In the genomic region with DNA sequence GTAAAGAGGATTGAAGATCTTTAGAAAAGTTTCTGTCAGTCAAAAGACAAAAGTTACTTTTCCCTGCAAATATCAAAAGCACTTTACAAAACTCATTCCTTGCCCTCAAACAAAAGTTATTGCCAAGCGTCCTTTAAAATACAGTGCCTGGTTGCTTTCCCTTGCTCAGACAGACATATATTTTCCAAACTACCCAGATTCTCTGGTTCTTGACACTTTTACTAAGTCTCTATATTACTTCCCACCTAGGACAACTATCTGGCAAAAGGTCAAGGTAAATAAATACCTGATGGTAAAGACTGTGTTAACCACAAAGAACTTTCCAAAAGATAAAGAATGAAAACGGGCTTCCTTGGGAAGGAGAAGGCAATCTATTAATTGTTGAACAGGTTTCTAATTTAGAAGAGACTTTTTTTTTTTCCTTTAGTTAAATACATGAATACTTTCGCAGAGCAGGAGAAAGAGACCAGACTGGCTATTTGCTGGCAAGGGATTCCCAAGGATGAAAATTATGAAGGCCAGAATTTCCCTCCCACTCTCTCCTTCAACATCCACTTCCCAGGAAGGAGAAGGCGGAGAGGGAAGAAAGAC, we compare ENCODE assay signal across 11 cellular contexts. TPM values are rescaled to one million over a fixed set of nuclear protein-coding genes. Genes with fewer than 3 reads are reported as not detected.
DNase-seq lines count a peak whose midpoint lies in the region; ATAC-seq and TF ChIP-seq lines count a peak whose summit lies in the region.
"Had no signal": no experiment of that assay in that cellular context is flagged by ENCODE, and none has a peak within 500 bp of the region (broad histone marks: within the 10 kb centered on the region; RNA-seq: fewer than 3 reads in every experiment).

No MANE protein-coding gene starts in this region.

- intact Hi-C loops in colonic mucosa (cut with DNase I) (loop anchor here (5.0 kb wide), 3 partner anchors 263 to 1327 kb away; no protein-coding TSS in a partner anchor), mucosa of descending colon (cut with DNase I, micrococcal nuclease) (loop anchor here (5.0 to 10.0 kb wide), 2 partner anchors 702 to 1325 kb away; a partner anchor contains a TSS)

- H3K4me1 ChIP-seq in colonic mucosa (no peaks in the 10 kb centered on the region), muscle layer of duodenum (ENCODE audit: control insufficient read depth in 1 of 2, insufficient read depth in 2 of 2, low read length in 2 of 2) (peaks cover 0 to 19% of the 10 kb centered on the region in 2 donors), mucosa of descending colon (ENCODE audit: low read depth) (peaks cover 3% of the 10 kb centered on the region)

- DNase-seq in AG09309 (ENCODE audit: low read depth): no peak
- DNase-seq in HFFc6: no peak
- no peak for DNase-seq in colonic mucosa
- DNase-seq in NOMO-1 treated with DMSO at 0.1 percent for 48 hours (lab: John Stamatoyannopoulos, UW; ENCODE audit: unreplicated experiment): no peak
- no peak for DNase-seq in mucosa of descending colon
- DNase-seq in Kasumi-1 (lab: John Stamatoyannopoulos, UW): no peak
- DNase-seq: stimulated activated CD4-positive, alpha-beta T cell treated with anti-CD3 and anti-CD28 coated beads, Interleukin-2, amount 100 ng/mL, for 24 hours; thyroid gland had no signal

- H3K9me3 Mint-ChIP-seq in HFFc6: no peaks in the 10 kb centered on the region

- peak overlapping the region; percentile 78 for H3K27ac Mint-ChIP-seq in HFFc6

- peak overlapping the region; percentile 67 for H3K4me3 ChIP-seq in AG09309 (ENCODE audit: control insufficient read depth, low read depth, low read length)
- H3K4me3 ChIP-seq in colonic mucosa: peak overlapping the region; percentile 25
- H3K4me3 ChIP-seq in muscle layer of duodenum (ENCODE audit: low read depth in 1 of 2, low read length in 2 of 2): peak overlapping the region; percentile 31 to 65
- H3K4me3 ChIP-seq in mucosa of descending colon: no peak overlapping the region

- ATAC-seq in GM21723 (IDR thresholded peaks at IDR 0.05; ENCODE audit: unreplicated experiment) (no peak), mucosa of descending colon (no peak)

- no peaks in the 10 kb centered on the region for H3K9me3 ChIP-seq in colonic mucosa
- H3K9me3 ChIP-seq in muscle layer of duodenum (ENCODE audit: control insufficient read depth in 1 of 2, low read length in 2 of 2): no peaks in the 10 kb centered on the region
- no peaks in the 10 kb centered on the region for H3K9me3 ChIP-seq in mucosa of descending colon
- H3K9me3 ChIP-seq: MG63, thyroid gland had no signal

- H3K9ac ChIP-seq in colonic mucosa (ENCODE audit: low read depth in 2 of 2, low read length in 2 of 2): no peak overlapping the region

- H3K27ac ChIP-seq in colonic mucosa (no peak overlapping the region), muscle layer of duodenum (ENCODE audit: low read length) (peak overlapping the region; percentile 1)
- H3K27ac ChIP-seq: thyroid gland had no signal

- peak overlapping the region; percentile 91 for H3K4me3 Mint-ChIP-seq in HFFc6

- H3K27me3 Mint-ChIP-seq in HFFc6 (ENCODE audit: insufficient read depth): no peaks in the 10 kb centered on the region; the same call in 1 of the 2 replicates

- H3K27me3 ChIP-seq in colonic mucosa (peaks cover 27% of the 10 kb centered on the region), muscle layer of duodenum (ENCODE audit: low read depth, low read length) (peaks cover 20% of the 10 kb centered on the region)
- H3K27me3 ChIP-seq: MG63 had no signal

- H3K4me1 Mint-ChIP-seq in HFFc6 (ENCODE audit: low read depth): peaks cover 55% of the 10 kb centered on the region

- H3K36me3 ChIP-seq in colonic mucosa (no peaks in the 10 kb centered on the region), muscle layer of duodenum (ENCODE audit: control insufficient read depth in 1 of 2, insufficient read depth in 2 of 2, low read length in 2 of 2) (no peaks in the 10 kb centered on the region), mucosa of descending colon (ENCODE audit: low read depth) (no peaks in the 10 kb centered on the region)
- H3K36me3 ChIP-seq: MG63, thyroid gland had no signal

- TF ChIP-seq CTCF in AG09309 (IDR thresholded peaks at IDR 0.05; ENCODE audit: control insufficient read depth, insufficient read depth, low read depth, low read length, missing control alignments): no peak
- TF ChIP-seq CTCF in HFFc6 (IDR thresholded peaks at IDR 0.05): no peak
- no peak for TF ChIP-seq CTCF in colonic mucosa (IDR thresholded peaks at IDR 0.05)
- no peak for TF ChIP-seq CTCF in mucosa of descending colon (IDR thresholded peaks at IDR 0.05)

- peaks cover 26% of the 10 kb centered on the region for H3K36me3 Mint-ChIP-seq in HFFc6 (ENCODE audit: low read depth)

RNA-seq across cellular contexts. Expression of a gene that starts 1.8 kb away (rescaled TPM):
- total RNA-seq in HFFc6 (2021; fragmentation: NEBNext Ultra II Directional; extraction: Animal tissue kit (Norgen Biotek cat#: 25700)): 10 to 100 TPM; 29.4 to 45.8 (median 36.5) TPM
- total RNA-seq in colonic mucosa: under 1 TPM; 0.48 to 0.91 TPM
- total RNA-seq in mucosa of descending colon: 1 to 10 TPM in 1 of 3 donors, under 1 TPM in 1, not detected in 1; 0.65 to 1.2 TPM

Comparison
In these comparisons a context has a peak if more than half of its experiments do, and no peak if none do; other contexts are left out.
1. RNA of a gene that starts 1.8 kb away (total RNA-seq): 29.4 to 45.8 TPM in HFFc6; 0.48 to 0.91 TPM in colonic mucosa and 0.65 to 1.2 TPM in mucosa of descending colon; every median in the first group is over 10 times any median in the second.